In genomic region chr1:14968251-14968812, GRCh38 we compare ENCODE assay signal across 7 cellular contexts.
A peak's percentile ranks its signal among the peaks of the same experiment; 100 is the strongest.
DNase-seq lines count a peak whose midpoint lies in the region; ATAC-seq and TF ChIP-seq lines count a peak whose summit lies in the region.

No MANE protein-coding gene starts in this region.

- H3K36me3 ChIP-seq in tibial artery: peaks cover 0 to under 1% (median 0%) of the 10 kb centered on the region in 3 donors

- H3K27ac ChIP-seq in dorsolateral prefrontal cortex (peak overlapping the region; percentile 2 to 85 (median 71)), tibial artery (peak overlapping the region; percentile 81 to 86)

- DNase-seq in NCI-H226: peak; percentile 21
- peak in 7 of 10 donors; percentile 38 to 74 (median 66) for DNase-seq in dorsolateral prefrontal cortex
- peak; percentile 84 to 95 for DNase-seq in lower leg skin (ENCODE audit: low spot score in 2 of 2)
- peak; percentile 79 to 90 for DNase-seq in tibial artery
- no peak for DNase-seq in NCI-H2196 (lab: John Stamatoyannopoulos, UW; ENCODE audit: unreplicated experiment)
- no peak for DNase-seq in DMS114 treated with DMSO at 0.1 percent for 48 hours (lab: John Stamatoyannopoulos, UW; ENCODE audit: unreplicated experiment)

- 46 to 58% methylated on average over 14 of the region's 14 CpGs for WGBS in lower leg skin, 2 donors

- TF ChIP-seq CTCF in dorsolateral prefrontal cortex (IDR thresholded peaks at IDR 0.05 in 54 of 56, conservative IDR thresholded peaks at IDR 0.05 in 2 of 56; ENCODE audit: low read depth in 1 of 56, partially characterized antibody in 56 of 56): peak in 1 of 56 donors; percentile 20
- no peak for TF ChIP-seq CTCF in lower leg skin (IDR thresholded peaks at IDR 0.05)
- no peak for TF ChIP-seq CTCF in tibial artery (IDR thresholded peaks at IDR 0.05)

- intact Hi-C loops in dorsolateral prefrontal cortex (cut with DNase I): no loop called here
- intact Hi-C loops in lower leg skin (cut with DNase I; ENCODE audit: low total_unique reads): no loop called here
- intact Hi-C loops in tibial artery (cut with DNase I; ENCODE audit: low total_unique reads): no loop called here

- no peak for TF ChIP-seq POLR2A in lower leg skin (IDR thresholded peaks at IDR 0.05)

- H3K27me3 ChIP-seq in dorsolateral prefrontal cortex: no peaks in the 10 kb centered on the region
- H3K27me3 ChIP-seq in tibial artery: no peaks in the 10 kb centered on the region

- ATAC-seq in GM21576 (IDR thresholded peaks at IDR 0.05; ENCODE audit: unreplicated experiment): no peak

- H3K4me1 ChIP-seq in tibial artery: peaks cover 8 to 42% (median 36%) of the 10 kb centered on the region in 4 donors

- H3K9me3 ChIP-seq in tibial artery: no peaks in the 10 kb centered on the region

- H3K4me3 ChIP-seq in dorsolateral prefrontal cortex: peak overlapping the region in 1 of 59 donors; percentile 2
- H3K4me3 ChIP-seq in lower leg skin (ENCODE audit: low read depth, poor library complexity, severe bottlenecking): no peak overlapping the region
- H3K4me3 ChIP-seq in tibial artery: no peak overlapping the region

Comparison
In these comparisons a context has a peak if more than half of its experiments do, and no peak if none do; other contexts are left out.
1. DNase-seq: peak in NCI-H226 (single experiment), dorsolateral prefrontal cortex (7 of 10), lower leg skin (2 of 2) and tibial artery (2 of 2); none in NCI-H2196 (single experiment) and DMS114 treated with DMSO at 0.1 percent for 48 hours (single experiment).